Comparison of ENCODE assay signal across 15 cellular contexts in the genomic region with DNA sequence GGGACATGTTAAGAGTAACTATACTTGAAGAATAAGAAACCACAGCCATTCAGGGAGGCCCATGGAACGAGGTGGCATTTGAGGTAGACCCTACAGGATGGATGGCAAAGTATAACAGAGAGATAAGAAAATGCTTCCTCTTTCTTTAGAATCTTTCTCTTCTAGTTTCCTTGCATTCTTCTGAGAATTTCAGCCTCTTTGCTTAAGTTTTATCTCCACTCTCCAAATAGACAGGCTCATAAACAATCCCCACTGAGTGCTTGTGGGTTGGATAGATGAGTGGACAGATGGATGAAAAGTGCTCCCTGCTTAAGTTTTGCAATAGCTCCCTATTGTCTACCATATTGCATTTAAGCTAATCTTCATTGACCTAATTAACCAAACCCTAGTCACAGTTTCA.
"Had no signal": no experiment of that assay in that cellular context is flagged by ENCODE, and none has a peak within 500 bp of the region (broad histone marks: within the 10 kb centered on the region; RNA-seq: fewer than 3 reads in every experiment).

No MANE protein-coding gene starts in this region.

- H3K36me3 ChIP-seq: brain microvascular endothelial cell, spleen, thyroid gland had no signal

- DNase-seq: activated CD4-positive, alpha-beta T cell treated with anti-CD3 and anti-CD28 coated beads, Interleukin-2, amount 10 ng/mL, durations not matched to agents 24 days and 14 days; activated CD8-positive, alpha-beta T cell treated with anti-CD3 and anti-CD28 coated beads, Interleukin-2, amount 10 ng/mL, durations not matched to agents 7 days and 5 days; activated naive CD4-positive, alpha-beta T cell treated with Interleukin-2 at 50 U/mL for 16 hours; activated naive CD8-positive, alpha-beta T cell treated with anti-CD3 and anti-CD28 coated beads, Interleukin-2, amount 10 ng/mL, durations not matched to agents 7 days and 5 days; activated T-cell treated with anti-CD3 and anti-CD28 coated beads, Interleukin-2, amount 50 U/mL, for 24 hours; aorta; brain microvascular endothelial cell; cortex of kidney; head of caudate nucleus; spleen; stimulated activated naive B cell treated with anti-CD40 and anti-IgM and Interleukin-4, amounts not matched to agents 10 μg/mL and 1 μg/mL and 100 μg/mL, for 72 hours; thyroid gland had no signal

- H3K4me3 Mint-ChIP-seq: activated CD4-positive, alpha-beta T cell treated with anti-CD3 and anti-CD28 coated beads, Interleukin-2, amount 10 ng/mL, durations not matched to agents 24 days and 14 days; activated CD8-positive, alpha-beta T cell treated with anti-CD3 and anti-CD28 coated beads, Interleukin-2, amount 10 ng/mL, durations not matched to agents 7 days and 5 days; activated naive CD8-positive, alpha-beta T cell treated with anti-CD3 and anti-CD28 coated beads, Interleukin-2, amount 10 ng/mL, durations not matched to agents 7 days and 5 days; activated T-cell treated with anti-CD3 and anti-CD28 coated beads, Interleukin-2, amount 50 U/mL, for 24 hours; memory B cell; neural crest cell; stimulated activated naive B cell treated with anti-CD40 and anti-IgM and Interleukin-4, amounts not matched to agents 10 μg/mL and 1 μg/mL and 100 μg/mL, for 72 hours had no signal

- H3K4me1 Mint-ChIP-seq: activated CD4-positive, alpha-beta T cell treated with anti-CD3 and anti-CD28 coated beads, Interleukin-2, amount 10 ng/mL, durations not matched to agents 24 days and 14 days; activated naive CD8-positive, alpha-beta T cell treated with anti-CD3 and anti-CD28 coated beads, Interleukin-2, amount 10 ng/mL, durations not matched to agents 7 days and 5 days; memory B cell; stimulated activated naive B cell treated with anti-CD40 and anti-IgM and Interleukin-4, amounts not matched to agents 10 μg/mL and 1 μg/mL and 100 μg/mL, for 72 hours had no signal

- H3K4me1 ChIP-seq: spleen, thyroid gland had no signal

- ATAC-seq: activated CD8-positive, alpha-beta T cell treated with anti-CD3 and anti-CD28 coated beads, Interleukin-2, amount 10 ng/mL, durations not matched to agents 7 days and 5 days; stimulated activated naive B cell treated with anti-CD40 and anti-IgM and Interleukin-4, amounts not matched to agents 10 μg/mL and 1 μg/mL and 100 μg/mL, for 72 hours had no signal

- H3K9me3 ChIP-seq: thyroid gland had no signal

- H3K4me3 ChIP-seq: spleen, thyroid gland had no signal

- H3K27me3 ChIP-seq: brain microvascular endothelial cell, thyroid gland had no signal

- H3K27ac Mint-ChIP-seq: activated CD4-positive, alpha-beta T cell treated with anti-CD3 and anti-CD28 coated beads, Interleukin-2, amount 10 ng/mL, durations not matched to agents 24 days and 14 days; activated CD8-positive, alpha-beta T cell treated with anti-CD3 and anti-CD28 coated beads, Interleukin-2, amount 10 ng/mL, durations not matched to agents 7 days and 5 days; activated naive CD8-positive, alpha-beta T cell treated with anti-CD3 and anti-CD28 coated beads, Interleukin-2, amount 10 ng/mL, durations not matched to agents 7 days and 5 days; activated T-cell treated with anti-CD3 and anti-CD28 coated beads, Interleukin-2, amount 50 U/mL, for 24 hours; activated T-helper 2 cell treated with anti-CD3 and anti-CD28 coated beads, Interferon-gamma antibody, Interleukin-2, Interleukin-4, amounts not matched to agents 10 μg/mL and 5 μg/mL and 100 μg/mL, durations not matched to agents 14 hours and 24 hours and 36 hours; memory B cell; stimulated activated naive B cell treated with anti-CD40 and anti-IgM and Interleukin-4, amounts not matched to agents 10 μg/mL and 1 μg/mL and 100 μg/mL, for 72 hours had no signal

- H3K36me3 Mint-ChIP-seq: activated naive CD8-positive, alpha-beta T cell treated with anti-CD3 and anti-CD28 coated beads, Interleukin-2, amount 10 ng/mL, durations not matched to agents 7 days and 5 days; memory B cell; stimulated activated naive B cell treated with anti-CD40 and anti-IgM and Interleukin-4, amounts not matched to agents 10 μg/mL and 1 μg/mL and 100 μg/mL, for 72 hours had no signal

- H3K27ac ChIP-seq: brain microvascular endothelial cell, spleen, thyroid gland had no signal

- H3K9me3 Mint-ChIP-seq: activated CD4-positive, alpha-beta T cell treated with anti-CD3 and anti-CD28 coated beads, Interleukin-2, amount 10 ng/mL, durations not matched to agents 24 days and 14 days had no signal
